Comparison of ENCODE assay signal across 8 cellular contexts in genomic region chr7:73519867-73520672, GRCh38. TPM values are rescaled to one million over a fixed set of nuclear protein-coding genes. Genes with fewer than 3 reads are reported as not detected.
DNase-seq lines count a peak whose midpoint lies in the region; ATAC-seq lines count a peak whose summit lies in the region.

No MANE protein-coding gene starts in this region.

- no peak for ATAC-seq in left ventricle myocardium superior

- peak overlapping the region; percentile 96 for H3K27ac Mint-ChIP-seq in activated T-cell treated with anti-CD3 and anti-CD28 coated beads, Interleukin-2, amount 50 U/mL, for 24 hours

- peaks cover 64% of the 10 kb centered on the region for H3K36me3 Mint-ChIP-seq in activated T-cell treated with anti-CD3 and anti-CD28 coated beads, Interleukin-2, amount 50 U/mL, for 24 hours (ENCODE audit: low read depth)

- peaks cover 28% of the 10 kb centered on the region for H3K4me1 ChIP-seq in skeletal muscle satellite cell (ENCODE audit: control insufficient read depth, insufficient read depth, low read length)

- H3K27me3 ChIP-seq in skeletal muscle satellite cell (ENCODE audit: control insufficient read depth, insufficient read depth, low read length), result no peaks in the 10 kb centered on the region

- no peaks in the 10 kb centered on the region for H3K27me3 Mint-ChIP-seq in activated T-cell treated with anti-CD3 and anti-CD28 coated beads, Interleukin-2, amount 50 U/mL, for 24 hours

- H3K9me3 ChIP-seq in skeletal muscle satellite cell (replicated peaks; ENCODE audit: low read length), result no peaks in the 10 kb centered on the region

- intact Hi-C loops in left ventricle myocardium superior (cut with micrococcal nuclease), result no loop called here

- H3K36me3 ChIP-seq in skeletal muscle satellite cell (ENCODE audit: insufficient read depth, low read length), result peaks cover 30% of the 10 kb centered on the region

- H3K4me2 ChIP-seq in skeletal muscle satellite cell (ENCODE audit: low read length), result peak overlapping the region; percentile 97

- peak overlapping the region; percentile 80 for H3K9ac ChIP-seq in skeletal muscle satellite cell (ENCODE audit: low read depth, low read length)

- H3K4me1 Mint-ChIP-seq in activated T-cell treated with anti-CD3 and anti-CD28 coated beads, Interleukin-2, amount 50 U/mL, for 24 hours (ENCODE audit: low read depth), result peaks cover 49% of the 10 kb centered on the region

- DNase-seq in activated T-cell treated with anti-CD3 and anti-CD28 coated beads for 48 hours (ENCODE audit: low read depth) (peak; percentile 11), activated T-cell treated with anti-CD3 and anti-CD28 coated beads for 4 hours (no peak), left ventricle myocardium superior (peak; percentile 37), SW 1271 (lab: John Stamatoyannopoulos, UW) (no peak), NCI-H1417 treated with DMSO at 0.1 percent for 48 hours (lab: John Stamatoyannopoulos, UW) (no peak), NCI-H2107 treated with DMSO at 0.1 percent for 48 hours (lab: John Stamatoyannopoulos, UW; ENCODE audit: unreplicated experiment) (no peak)
- DNase-seq in activated T-cell treated with anti-CD3 and anti-CD28 coated beads, Interleukin-2, amount 50 U/mL, for 24 hours, result no peak

- no peaks in the 10 kb centered on the region for H3K9me3 Mint-ChIP-seq in activated T-cell treated with anti-CD3 and anti-CD28 coated beads, Interleukin-2, amount 50 U/mL, for 24 hours

- H3K4me3 Mint-ChIP-seq in activated T-cell treated with anti-CD3 and anti-CD28 coated beads, Interleukin-2, amount 50 U/mL, for 24 hours, result peak overlapping the region; percentile 98

- peak overlapping the region; percentile 79 for H3K4me3 ChIP-seq in skeletal muscle satellite cell (ENCODE audit: low read length)

RNA-seq across cellular contexts. Expression of gene BAZ1B, which starts 2.0 kb away (rescaled TPM):
- total RNA-seq in left ventricle myocardium superior, result 44.6 TPM
- total RNA-seq in skeletal muscle satellite cell (2012; rRNA removed), result 44.6 and 47.1 TPM in 2 replicates

RNA-seq across cellular contexts. Expression of gene BCL7B, which starts 37.4 kb away (rescaled TPM):
- total RNA-seq in left ventricle myocardium superior, result 80.7 TPM
- 27.9 and 28.0 TPM in 2 replicates for total RNA-seq in skeletal muscle satellite cell (2012; rRNA removed)

RNA-seq across cellular contexts. Expression of gene TBL2, which starts 58.3 kb away (rescaled TPM):
- total RNA-seq in left ventricle myocardium superior, result 7.8 TPM
- 69.5 and 94.1 TPM in 2 replicates for total RNA-seq in skeletal muscle satellite cell (2012; rRNA removed)

Comparison
In these comparisons a context has a peak if more than half of its experiments do, and no peak if none do; other contexts are left out.
1. DNase-seq: peak in activated T-cell treated with anti-CD3 and anti-CD28 coated beads for 48 hours (single experiment) and left ventricle myocardium superior (single experiment); none in activated T-cell treated with anti-CD3 and anti-CD28 coated beads for 4 hours (single experiment), activated T-cell treated with anti-CD3 and anti-CD28 coated beads, Interleukin-2, amount 50 U/mL, for 24 hours (single experiment), SW 1271 (0 of 2), NCI-H1417 treated with DMSO at 0.1 percent for 48 hours (single experiment) and NCI-H2107 treated with DMSO at 0.1 percent for 48 hours (single experiment).